ENCODE assay signal across 26 cellular contexts in the genomic region with DNA sequence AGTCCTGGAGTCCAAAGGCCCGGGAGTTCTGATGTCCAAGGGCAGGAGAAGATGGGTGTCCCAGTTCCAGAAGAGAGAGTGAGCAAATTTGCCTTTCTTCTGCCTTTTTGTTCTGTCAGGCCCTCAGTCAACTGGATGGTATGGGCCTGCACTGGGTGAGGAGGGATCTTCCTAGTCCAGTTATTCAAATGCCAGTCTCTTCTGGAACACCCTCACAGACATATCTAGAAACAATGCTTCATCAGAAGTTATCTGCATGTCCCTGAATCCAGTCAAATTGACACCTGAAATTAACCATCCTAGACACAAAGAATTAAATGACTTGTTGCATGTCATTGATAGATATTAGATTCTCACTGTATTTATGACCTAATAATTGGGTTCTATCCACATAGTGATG. TPM values are rescaled to one million over a fixed set of nuclear protein-coding genes. Genes with fewer than 3 reads are reported as not detected.
DNase-seq lines count a peak whose midpoint lies in the region; ATAC-seq lines count a peak whose summit lies in the region.
"Had no signal": no experiment of that assay in that cellular context is flagged by ENCODE, and none has a peak within 500 bp of the region (broad histone marks: within the 10 kb centered on the region; RNA-seq: fewer than 3 reads in every experiment).

No MANE protein-coding gene starts in this region.

- H3K9me3 ChIP-seq in CD4-positive, alpha-beta memory T cell (ENCODE audit: control insufficient read depth in 1 of 2, low read length in 2 of 2), result no peaks in the 10 kb centered on the region
- H3K9me3 ChIP-seq: neutrophil, prostate gland, sigmoid colon had no signal

- peak; percentile 40 for ATAC-seq in activated CD4-positive, alpha-beta T cell treated with anti-CD3 and anti-CD28 coated beads for 36 hours
- ATAC-seq in HG03108 (IDR thresholded peaks at IDR 0.05; ENCODE audit: unreplicated experiment), result no peak
- ATAC-seq: HepG2, Panc1 had no signal

- H3K27me3 ChIP-seq in CD4-positive, alpha-beta memory T cell (ENCODE audit: insufficient read depth, low read length), result no peaks in the 10 kb centered on the region
- H3K27me3 ChIP-seq: dorsolateral prefrontal cortex, neutrophil, sigmoid colon had no signal

- H3K27ac ChIP-seq in CD4-positive, alpha-beta memory T cell (ENCODE audit: low read depth, low read length), result peak overlapping the region; percentile 32
- H3K27ac ChIP-seq: dorsolateral prefrontal cortex, epithelial cell of prostate, neutrophil, prostate gland, sigmoid colon had no signal

- CTCF ChIA-PET in activated CD4-positive, alpha-beta T cell treated with anti-CD3 and anti-CD28 coated beads for 36 hours (lab: Charles Lee), result interaction anchor here (0.7 to 0.9 kb wide), 2 partner anchors 15 to 20 kb away, joined by 4 read pairs; no protein-coding TSS in a partner anchor
- CTCF ChIA-PET in CD4-positive, alpha-beta memory T cell (lab: Charles Lee; ENCODE audit: partially characterized antibody), result no interaction called here
- CTCF ChIA-PET in activated CD4-positive, alpha-beta memory T cell treated with anti-CD3 and anti-CD28 coated beads, Interleukin-2, amount 10 ng/mL, durations not matched to agents 7 days and 5 days (lab: Charles Lee), result no interaction called here

- H3K4me1 ChIP-seq in CD4-positive, alpha-beta memory T cell (ENCODE audit: insufficient read depth, low read length), result peaks cover 36% of the 10 kb centered on the region
- H3K4me1 ChIP-seq: prostate gland, sigmoid colon had no signal

- DNase-seq in activated CD4-positive, alpha-beta T cell treated with anti-CD3 and anti-CD28 coated beads for 36 hours, result no peak
- DNase-seq in activated CD4-positive, alpha-beta T cell treated with anti-CD3 and anti-CD28 coated beads, Interleukin-2, amount 50 U/mL, for 1 hour, result no peak
- DNase-seq in CD4-positive, alpha-beta memory T cell, result no peak
- no peak for DNase-seq in activated CD4-positive, alpha-beta memory T cell treated with anti-CD3 and anti-CD28 coated beads, Interleukin-2, amount 10 ng/mL, durations not matched to agents 7 days and 5 days
- DNase-seq in immature natural killer cell (no peak), T1000 (lab: John Stamatoyannopoulos, UW) (no peak), NCI-H1105 treated with DMSO at 0.1 percent for 48 hours (lab: John Stamatoyannopoulos, UW) (no peak)
- DNase-seq: activated naive CD4-positive, alpha-beta T cell treated with anti-CD3 and anti-CD28 coated beads for 36 hours; cerebellar nuclear complex; DMS79; dorsolateral prefrontal cortex; head of caudate nucleus; mammary epithelial cell; NCI-H1048; NCI-H2029; NCI-H345; SIG-M5; sigmoid colon; SW 1271 had no signal

- H3K4me3 Mint-ChIP-seq in activated CD4-positive, alpha-beta T cell treated with anti-CD3 and anti-CD28 coated beads for 36 hours, result no peak overlapping the region
- peak overlapping the region in 7 of 8 donors; percentile 78 to 95 (median 90) for H3K4me3 Mint-ChIP-seq in CD4-positive, alpha-beta memory T cell
- no peak overlapping the region for H3K4me3 Mint-ChIP-seq in activated CD4-positive, alpha-beta memory T cell treated with anti-CD3 and anti-CD28 coated beads, Interleukin-2, amount 10 ng/mL, durations not matched to agents 7 days and 5 days
- H3K4me3 Mint-ChIP-seq in immature natural killer cell, result peak overlapping the region; percentile 84 to 94 (median 90)
- H3K4me3 Mint-ChIP-seq: activated naive CD4-positive, alpha-beta T cell treated with anti-CD3 and anti-CD28 coated beads for 36 hours; type B pancreatic cell had no signal

- H3K4me3 ChIP-seq in CD4-positive, alpha-beta memory T cell (ENCODE audit: low read length in 2 of 2), result peak overlapping the region in 1 of 2 donors; percentile 7
- H3K4me3 ChIP-seq: dorsolateral prefrontal cortex, prostate gland, sigmoid colon had no signal

- POLR2A ChIA-PET in activated CD4-positive, alpha-beta T cell treated with anti-CD3 and anti-CD28 coated beads for 36 hours (lab: Charles Lee), result no interaction called here
- POLR2A ChIA-PET in CD4-positive, alpha-beta memory T cell (lab: Charles Lee; ENCODE audit: partially characterized antibody), result interaction anchor here (1.0 to 2.4 kb wide), 6 partner anchors 18 to 82 kb away, joined by 3 to 12 read pairs (median 6); a partner anchor contains a TSS
- POLR2A ChIA-PET in activated CD4-positive, alpha-beta memory T cell treated with anti-CD3 and anti-CD28 coated beads, Interleukin-2, amount 10 ng/mL, durations not matched to agents 7 days and 5 days (lab: Charles Lee), result interaction anchor here (0.6 to 1.8 kb wide), 4 partner anchors 13 to 446 kb away, joined by 3 to 10 read pairs (median 4); a partner anchor contains a TSS

- no peaks in the 10 kb centered on the region for H3K27me3 Mint-ChIP-seq in activated CD4-positive, alpha-beta T cell treated with anti-CD3 and anti-CD28 coated beads for 36 hours
- no peaks in the 10 kb centered on the region for H3K27me3 Mint-ChIP-seq in CD4-positive, alpha-beta memory T cell
- H3K27me3 Mint-ChIP-seq in activated CD4-positive, alpha-beta memory T cell treated with anti-CD3 and anti-CD28 coated beads, Interleukin-2, amount 10 ng/mL, durations not matched to agents 7 days and 5 days, result no peaks in the 10 kb centered on the region
- H3K27me3 Mint-ChIP-seq in immature natural killer cell (ENCODE audit: low read depth in 3 of 3), result peaks cover 2 to 8% (median 5%) of the 10 kb centered on the region in 3 donors
- H3K27me3 Mint-ChIP-seq: type B pancreatic cell had no signal

- intact Hi-C loops in activated CD4-positive, alpha-beta T cell treated with anti-CD3 and anti-CD28 coated beads for 36 hours (cut with DNase I, micrococcal nuclease), result loop anchor here (1.0 to 5.0 kb wide), 3 partner anchors 18 to 105 kb away; no protein-coding TSS in a partner anchor
- intact Hi-C loops in CD4-positive, alpha-beta memory T cell (cut with micrococcal nuclease), result loop anchor here (1.0 kb wide), 3 partner anchors 18 to 49 kb away; a partner anchor contains a TSS

- H3K9me3 Mint-ChIP-seq in activated CD4-positive, alpha-beta T cell treated with anti-CD3 and anti-CD28 coated beads for 36 hours (ENCODE audit: low read depth), result peaks cover 26% of the 10 kb centered on the region
- peaks cover 0 to 30% (median 8%) of the 10 kb centered on the region in 8 donors for H3K9me3 Mint-ChIP-seq in CD4-positive, alpha-beta memory T cell
- peaks cover 26% of the 10 kb centered on the region for H3K9me3 Mint-ChIP-seq in activated CD4-positive, alpha-beta memory T cell treated with anti-CD3 and anti-CD28 coated beads, Interleukin-2, amount 10 ng/mL, durations not matched to agents 7 days and 5 days
- H3K9me3 Mint-ChIP-seq in immature natural killer cell, result peaks cover 9 to 41% (median 21%) of the 10 kb centered on the region in 6 donors

- H3K27ac Mint-ChIP-seq in activated CD4-positive, alpha-beta T cell treated with anti-CD3 and anti-CD28 coated beads for 36 hours, result peak overlapping the region; percentile 70
- peak overlapping the region; percentile 77 to 96 (median 92) for H3K27ac Mint-ChIP-seq in CD4-positive, alpha-beta memory T cell
- peak overlapping the region; percentile 87 for H3K27ac Mint-ChIP-seq in activated CD4-positive, alpha-beta memory T cell treated with anti-CD3 and anti-CD28 coated beads, Interleukin-2, amount 10 ng/mL, durations not matched to agents 7 days and 5 days
- H3K27ac Mint-ChIP-seq in immature natural killer cell, result peak overlapping the region; percentile 80 to 97 (median 94)
- H3K27ac Mint-ChIP-seq: type B pancreatic cell had no signal

- peaks cover 8% of the 10 kb centered on the region for H3K36me3 Mint-ChIP-seq in activated CD4-positive, alpha-beta T cell treated with anti-CD3 and anti-CD28 coated beads for 36 hours (ENCODE audit: low read depth)
- peaks cover 0 to 2% of the 10 kb centered on the region in 2 donors for H3K36me3 Mint-ChIP-seq in CD4-positive, alpha-beta memory T cell
- peaks cover 25% of the 10 kb centered on the region for H3K36me3 Mint-ChIP-seq in activated CD4-positive, alpha-beta memory T cell treated with anti-CD3 and anti-CD28 coated beads, Interleukin-2, amount 10 ng/mL, durations not matched to agents 7 days and 5 days (ENCODE audit: low read depth)
- H3K36me3 Mint-ChIP-seq in immature natural killer cell, result peaks cover 10 to 37% (median 20%) of the 10 kb centered on the region in 3 donors
- H3K36me3 Mint-ChIP-seq: type B pancreatic cell had no signal

- peaks cover 26% of the 10 kb centered on the region for H3K4me1 Mint-ChIP-seq in activated CD4-positive, alpha-beta T cell treated with anti-CD3 and anti-CD28 coated beads for 36 hours
- H3K4me1 Mint-ChIP-seq in CD4-positive, alpha-beta memory T cell, result peaks cover 34 to 55% (median 38%) of the 10 kb centered on the region in 4 donors
- H3K4me1 Mint-ChIP-seq in activated CD4-positive, alpha-beta memory T cell treated with anti-CD3 and anti-CD28 coated beads, Interleukin-2, amount 10 ng/mL, durations not matched to agents 7 days and 5 days, result peaks cover 24% of the 10 kb centered on the region
- peaks cover 51 to 66% of the 10 kb centered on the region in 2 donors for H3K4me1 Mint-ChIP-seq in immature natural killer cell

- no peaks in the 10 kb centered on the region for H3K36me3 ChIP-seq in CD4-positive, alpha-beta memory T cell (ENCODE audit: insufficient read depth, low read length)
- H3K36me3 ChIP-seq: neutrophil, prostate gland, sigmoid colon had no signal

RNA-seq across cellular contexts. Expression of a gene that starts 48.5 kb away (rescaled TPM):
- total RNA-seq in activated CD4-positive, alpha-beta T cell treated with anti-CD3 and anti-CD28 coated beads for 36 hours, result 10 to 100 TPM; 18.4 to 23.6 TPM
- total RNA-seq in CD4-positive, alpha-beta memory T cell, result 10 to 100 TPM; 16.8 to 17.4 TPM
- polyA plus RNA-seq in CD4-positive, alpha-beta memory T cell, result 10 to 100 TPM; 34.0 to 40.4 TPM
- total RNA-seq in activated CD4-positive, alpha-beta memory T cell treated with anti-CD3 and anti-CD28 coated beads, Interleukin-2, amount 10 ng/mL, durations not matched to agents 7 days and 5 days, result 10 to 100 TPM; 21.8 to 22.6 TPM
- 10 to 100 TPM; 21.9 to 37.8 (median 27.2) TPM for polyA plus RNA-seq in immature natural killer cell

Comparison
In these comparisons a context has a peak if more than half of its experiments do, and no peak if none do; other contexts are left out.
1. H3K4me3 Mint-ChIP-seq: peak in CD4-positive, alpha-beta memory T cell (7 of 8) and immature natural killer cell (5 of 5); none in activated CD4-positive, alpha-beta T cell treated with anti-CD3 and anti-CD28 coated beads for 36 hours (single experiment) and activated CD4-positive, alpha-beta memory T cell treated with anti-CD3 and anti-CD28 coated beads, Interleukin-2, amount 10 ng/mL, durations not matched to agents 7 days and 5 days (single experiment).
2. Peak in every context shown above with its lines, with median percentiles within 50 percentile points of each other: H3K27ac Mint-ChIP-seq.